13 cellular contexts compared by ENCODE assay signal in the genomic region with DNA sequence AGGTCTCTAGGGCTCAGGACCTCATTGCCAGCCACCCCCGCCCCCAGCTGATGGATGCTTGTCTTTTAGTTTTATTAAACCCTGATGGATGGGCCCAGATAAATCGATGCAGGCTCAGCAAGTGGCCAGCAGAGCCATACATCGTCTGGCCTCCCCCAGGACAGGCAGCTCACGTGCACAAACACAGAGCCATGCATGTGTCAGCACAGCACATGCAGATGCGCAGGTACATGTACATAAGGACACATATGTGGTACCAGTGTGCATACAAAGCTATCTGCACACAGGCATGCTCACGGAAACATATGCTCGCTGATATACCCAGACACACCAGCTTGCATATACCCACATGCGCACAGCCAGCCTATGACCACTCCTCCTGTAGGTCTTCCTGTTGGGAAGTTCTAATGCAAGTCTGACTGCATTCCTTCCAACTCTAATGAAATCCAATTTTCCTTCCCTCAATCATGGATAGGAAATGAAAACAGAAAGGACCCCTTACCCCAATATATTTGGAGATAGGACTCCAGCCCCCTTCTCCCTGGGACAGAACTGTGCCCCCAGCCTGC. TPM values are rescaled to one million over a fixed set of nuclear protein-coding genes. Genes with fewer than 3 reads are reported as not detected.
DNase-seq lines count a peak whose midpoint lies in the region; TF ChIP-seq lines count a peak whose summit lies in the region.
"Had no signal": no experiment of that assay in that cellular context is flagged by ENCODE, and none has a peak within 500 bp of the region (broad histone marks: within the 10 kb centered on the region; RNA-seq: fewer than 3 reads in every experiment).

No MANE protein-coding gene starts in this region.

- DNase-seq in HCEC 1CT (peak; percentile 4), MCF 10A (ENCODE audit: unreplicated experiment) (no peak), hepatocyte (ENCODE audit: low spot score) (no peak), substantia nigra (lab: John Stamatoyannopoulos, UW) (no peak), NCI-H128 (lab: John Stamatoyannopoulos, UW; ENCODE audit: unreplicated experiment) (no peak), hepatic stellate cell (ENCODE audit: low spot score) (no peak), cortex of kidney (lab: John Stamatoyannopoulos, UW) (no peak)
- DNase-seq in stimulated activated naive CD4-positive, alpha-beta T cell treated with Interleukin-2 at 50 U/mL for 16 hours (lab: John Stamatoyannopoulos, UW): no peak
- DNase-seq: activated T-cell treated with anti-CD3 and anti-CD28 coated beads, Interleukin-2, amount 50 U/mL, for 4 hours; dermis blood vessel endothelial cell; immature natural killer cell; NCI-H187 treated with DMSO at 0.1 percent for 48 hours had no signal

- BruUV-seq in MCF 10A (replicated peaks; lab: Mats Ljungman, UMichigan): no TSS peak

- H3K4me1 ChIP-seq in hepatocyte (ENCODE audit: insufficient read depth): peaks cover 40% of the 10 kb centered on the region

- no peaks in the 10 kb centered on the region for H3K9me3 ChIP-seq in hepatocyte (ENCODE audit: low read depth)

- peak overlapping the region; percentile 75 for H3K4me3 Mint-ChIP-seq in MCF 10A (ENCODE audit: unreplicated experiment)
- H3K4me3 Mint-ChIP-seq: activated T-cell treated with anti-CD3 and anti-CD28 coated beads, Interleukin-2, amount 50 U/mL, for 4 hours; immature natural killer cell had no signal

- no peaks in the 10 kb centered on the region for H3K27me3 Mint-ChIP-seq in MCF 10A (ENCODE audit: insufficient read depth, unreplicated experiment)

- no peaks in the 10 kb centered on the region for H3K27me3 ChIP-seq in hepatocyte

- CTCF ChIA-PET in MCF 10A (lab: Yijun Ruan, JAX): interaction anchor here (0.9 to 1.6 kb wide), 4 partner anchors 14 to 261 kb away, joined by 4 to 7 read pairs (median 6); no protein-coding TSS in a partner anchor

- peak overlapping the region; percentile 76 for H3K4me2 ChIP-seq in hepatocyte

- no peak overlapping the region for H3K27ac Mint-ChIP-seq in MCF 10A (ENCODE audit: low read depth, unreplicated experiment)

- WGBS in hepatocyte (ENCODE audit: low lambda C conversion rate, missing lambda C conversion rate): 81% methylated on average over 8 of the region's 8 CpGs

- no peaks in the 10 kb centered on the region for H3K9me2 ChIP-seq in hepatocyte (replicated peaks; ENCODE audit: insufficient read depth)

- peak overlapping the region; percentile 37 for H3K4me3 ChIP-seq in hepatocyte

- intact Hi-C loops in MCF 10A (cut with micrococcal nuclease): no loop called here

- peak overlapping the region; percentile 95 for H3K27ac ChIP-seq in hepatocyte
- H3K27ac ChIP-seq in substantia nigra (ENCODE audit: low read depth, low read length, poor library complexity, severe bottlenecking): peak overlapping the region; percentile 95
- H3K27ac ChIP-seq: parathyroid adenoma had no signal

- H3K36me3 ChIP-seq in hepatocyte (replicated peaks; ENCODE audit: insufficient read depth, low read depth): no peaks in the 10 kb centered on the region

- H3K9me3 Mint-ChIP-seq in MCF 10A (ENCODE audit: unreplicated experiment): no peaks in the 10 kb centered on the region
- H3K9me3 Mint-ChIP-seq: activated T-cell treated with anti-CD3 and anti-CD28 coated beads, Interleukin-2, amount 50 U/mL, for 4 hours; immature natural killer cell had no signal

- peaks cover 76% of the 10 kb centered on the region for H3K4me1 Mint-ChIP-seq in MCF 10A (ENCODE audit: insufficient read depth, unreplicated experiment)

- TF ChIP-seq CTCF in MCF 10A (IDR thresholded peaks at IDR 0.05; ENCODE audit: unreplicated experiment) (no peak), hepatocyte (IDR thresholded peaks at IDR 0.05; ENCODE audit: poor library complexity) (no peak)

- H4K20me1 ChIP-seq in hepatocyte (ENCODE audit: insufficient read depth, poor library complexity, severe bottlenecking): no peaks in the 10 kb centered on the region

- no peak overlapping the region for H2AFZ ChIP-seq in hepatocyte

- POLR2A ChIA-PET in MCF 10A (lab: Yijun Ruan, JAX): interaction anchor here (0.7 to 4.7 kb wide), 13 partner anchors 10 to 368 kb away, joined by 3 to 46 read pairs (median 7); no protein-coding TSS in a partner anchor

- H3K36me3 Mint-ChIP-seq in MCF 10A (ENCODE audit: insufficient read depth, unreplicated experiment): peaks cover 4% of the 10 kb centered on the region
- H3K36me3 Mint-ChIP-seq: immature natural killer cell had no signal

- peaks cover 25% of the 10 kb centered on the region for H3K79me2 ChIP-seq in hepatocyte
- H3K79me2 ChIP-seq: parathyroid adenoma had no signal

RNA-seq across cellular contexts. Expression of a gene that starts 0.9 kb away (rescaled TPM):
- total RNA-seq in MCF 10A (2022) (42.1 and 49.1 TPM in 2 replicates), hepatocyte (95.1 and 127 TPM in 2 replicates)
- polyA plus RNA-seq in hepatocyte: 90.2 and 116 TPM in 2 replicates
- polyA plus RNA-seq: immature natural killer cell had no signal

RNA-seq across cellular contexts. Expression of a gene that starts 58.2 kb away (rescaled TPM):
- total RNA-seq in MCF 10A (2022) (56.7 and 61.1 TPM in 2 replicates), hepatocyte (70.7 and 85.9 TPM in 2 replicates)
- 85.5 and 89.0 TPM in 2 replicates for polyA plus RNA-seq in hepatocyte
